24 cellular contexts compared by ENCODE assay signal in genomic region chrX:20720954-20721626, GRCh38.
"Had no signal": no experiment of that assay in that cellular context is flagged by ENCODE, and none has a peak within 500 bp of the region (broad histone marks: within the 10 kb centered on the region; RNA-seq: fewer than 3 reads in every experiment).

No MANE protein-coding gene starts in this region.

- H3K27ac ChIP-seq: SJSA1, SK-N-MC had no signal

- H3K36me3 ChIP-seq: MG63, SJSA1 had no signal

- H3K4me3 ChIP-seq: MG63, SJSA1, SK-N-MC had no signal

- H3K9me3 ChIP-seq: MG63, SJSA1 had no signal

- H3K4me1 ChIP-seq: SJSA1 had no signal

- H3K27me3 ChIP-seq: MG63, SJSA1 had no signal

- DNase-seq: IMR-90, Karpas-422, KG1, MG63, NCI-H1092, NCI-H1105 treated with DMSO at 0.1 percent for 48 hours, NCI-H1417 treated with DMSO at 0.1 percent for 48 hours, NCI-H146, NCI-H1694 treated with DMSO at 0.1 percent for 48 hours, NCI-H1930, NCI-H2081, NCI-H2107, NCI-H2171, NCI-H226, NCI-H446, NCI-H510A, NCI-H524 treated with DMSO at 0.1 percent for 48 hours, NCI-H69, NCI-H774, Right ventricle myocardium superior, RPMI8226, SIG-M5 had no signal
